Comparison of ENCODE assay signal across 28 cellular contexts in genomic region chr20:2899243-2899642, GRCh38. TPM values are rescaled to one million over a fixed set of nuclear protein-coding genes. Genes with fewer than 3 reads are reported as not detected.
DNase-seq lines count a peak whose midpoint lies in the region; ATAC-seq, FAIRE-seq and TF ChIP-seq lines count a peak whose summit lies in the region.
"Had no signal": no experiment of that assay in that cellular context is flagged by ENCODE, and none has a peak within 500 bp of the region (broad histone marks: within the 10 kb centered on the region; RNA-seq: fewer than 3 reads in every experiment).

No MANE protein-coding gene starts in this region.

- no peak overlapping the region for H3K27ac ChIP-seq in esophagus muscularis mucosa (replicated peaks in 1 of 4)
- H3K27ac ChIP-seq: colonic mucosa, SJSA1, skin epidermis had no signal

- intact Hi-C loops in esophagus muscularis mucosa (cut with DNase I) = no loop called here

- no peaks in the 10 kb centered on the region for H3K36me3 ChIP-seq in esophagus muscularis mucosa
- H3K36me3 ChIP-seq: colonic mucosa, SJSA1 had no signal

- ATAC-seq in stimulated activated naive CD8-positive, alpha-beta T cell treated with anti-CD3 and anti-CD28 coated beads, Interleukin-15, amount 100 ng/mL, for 72 hours = peak; percentile 100
- ATAC-seq: left colon had no signal

- no peak for TF ChIP-seq CTCF in esophagus muscularis mucosa (IDR thresholded peaks at IDR 0.05)

- peaks cover 36% of the 10 kb centered on the region for H3K4me1 Mint-ChIP-seq in activated naive CD8-positive, alpha-beta T cell treated with anti-CD3 and anti-CD28 coated beads for 36 hours
- peaks cover 53% of the 10 kb centered on the region for H3K4me1 Mint-ChIP-seq in stimulated activated naive CD8-positive, alpha-beta T cell treated with anti-CD3 and anti-CD28 coated beads, Interleukin-15, amount 100 ng/mL, for 72 hours

- H3K4me3 ChIP-seq in esophagus muscularis mucosa = no peak overlapping the region
- H3K4me3 ChIP-seq: colonic mucosa, SJSA1, skin epidermis had no signal

- no peak for TF ChIP-seq POLR2A in esophagus muscularis mucosa (IDR thresholded peaks at IDR 0.05; ENCODE audit: low read depth)

- peaks cover 0 to 19% (median 15%) of the 10 kb centered on the region in 4 donors for H3K4me1 ChIP-seq in esophagus muscularis mucosa
- H3K4me1 ChIP-seq: colonic mucosa, SJSA1 had no signal

- H3K27me3 ChIP-seq in esophagus muscularis mucosa = no peaks in the 10 kb centered on the region
- H3K27me3 ChIP-seq: colonic mucosa, SJSA1 had no signal

- 90% methylated on average over 3 of the region's 3 CpGs for WGBS in esophagus muscularis mucosa

- no peaks in the 10 kb centered on the region for H3K27me3 Mint-ChIP-seq in activated naive CD8-positive, alpha-beta T cell treated with anti-CD3 and anti-CD28 coated beads for 36 hours
- no peaks in the 10 kb centered on the region for H3K27me3 Mint-ChIP-seq in stimulated activated naive CD8-positive, alpha-beta T cell treated with anti-CD3 and anti-CD28 coated beads, Interleukin-15, amount 100 ng/mL, for 72 hours
- H3K27me3 Mint-ChIP-seq: CD4-positive, alpha-beta T cell had no signal

- H3K4me3 Mint-ChIP-seq in activated naive CD8-positive, alpha-beta T cell treated with anti-CD3 and anti-CD28 coated beads for 36 hours = no peak overlapping the region
- no peak overlapping the region for H3K4me3 Mint-ChIP-seq in stimulated activated naive CD8-positive, alpha-beta T cell treated with anti-CD3 and anti-CD28 coated beads, Interleukin-15, amount 100 ng/mL, for 72 hours
- H3K4me3 Mint-ChIP-seq: CD4-positive, alpha-beta T cell had no signal

- H3K27ac Mint-ChIP-seq in activated naive CD8-positive, alpha-beta T cell treated with anti-CD3 and anti-CD28 coated beads for 36 hours = peak overlapping the region; percentile 31
- no peak overlapping the region for H3K27ac Mint-ChIP-seq in stimulated activated naive CD8-positive, alpha-beta T cell treated with anti-CD3 and anti-CD28 coated beads, Interleukin-15, amount 100 ng/mL, for 72 hours

- peaks cover 31% of the 10 kb centered on the region for H3K36me3 Mint-ChIP-seq in activated naive CD8-positive, alpha-beta T cell treated with anti-CD3 and anti-CD28 coated beads for 36 hours

- TF ChIP-seq EP300 in esophagus muscularis mucosa (IDR thresholded peaks at IDR 0.05) = no peak

- FAIRE-seq in GM18507 (lab: Jason Lieb, UNC) = peak; percentile 63
- FAIRE-seq: bronchial epithelial cell, RCC 7860 had no signal

- H3K9me3 Mint-ChIP-seq in activated naive CD8-positive, alpha-beta T cell treated with anti-CD3 and anti-CD28 coated beads for 36 hours = peaks cover 7% of the 10 kb centered on the region
- H3K9me3 Mint-ChIP-seq in stimulated activated naive CD8-positive, alpha-beta T cell treated with anti-CD3 and anti-CD28 coated beads, Interleukin-15, amount 100 ng/mL, for 72 hours = peaks cover 0 to 1% of the 10 kb centered on the region in 2 donors
- H3K9me3 Mint-ChIP-seq: CD4-positive, alpha-beta T cell had no signal

- peak; percentile 36 for DNase-seq in stimulated activated CD4-positive, alpha-beta T cell treated with anti-CD3 and anti-CD28 coated beads, Interleukin-15, amount 100 ng/mL, for 24 hours
- no peak for DNase-seq in stimulated activated CD4-positive, alpha-beta T cell treated with anti-CD3 and anti-CD28 coated beads, Interleukin-2, amount 100 ng/mL, for 24 hours
- DNase-seq in GM18507 (ENCODE audit: extremely low spot score, insufficient read length, low read depth) = no peak
- DNase-seq in activated naive CD8-positive, alpha-beta T cell treated with anti-CD3 and anti-CD28 coated beads for 36 hours = peak; percentile 37
- peak in 1 of 2 donors; percentile 64 for DNase-seq in stimulated activated naive CD8-positive, alpha-beta T cell treated with anti-CD3 and anti-CD28 coated beads, Interleukin-15, amount 100 ng/mL, for 72 hours
- DNase-seq in esophagus muscularis mucosa (ENCODE audit: extremely low spot score) = no peak
- DNase-seq in putamen (ENCODE audit: low spot score) = no peak
- DNase-seq: activated CD4-positive, CD25-positive, alpha-beta regulatory T cell treated with anti-CD3 and anti-CD28 coated beads, Interleukin-2, amount 50 U/mL, for 72 hours; activated gamma-delta T cell; amygdala; CD4-positive, alpha-beta T cell; colonic mucosa; DMS153; effector memory CD4-positive, alpha-beta T cell; foreskin melanocyte; left colon; mesenchymal stem cell; NCI-H1105 treated with DMSO at 0.1 percent for 48 hours; NCI-H2029; NCI-H69; occipital lobe; stimulated activated CD4-positive, alpha-beta T cell treated with anti-CD3 and anti-CD28 coated beads, Interleukin-2, amount 100 ng/mL, for 48 hours; stimulated activated naive CD4-positive, alpha-beta T cell treated with Interleukin-2 at 50 U/mL for 16 hours; T-helper 1 cell had no signal

- H3K9me3 ChIP-seq in esophagus muscularis mucosa = peaks cover 0 to 9% (median 6%) of the 10 kb centered on the region in 4 donors
- H3K9me3 ChIP-seq: colonic mucosa, SJSA1 had no signal

RNA-seq across cellular contexts. Expression of gene PTPRA, which starts 26.0 kb away (rescaled TPM):
- 10 to 100 TPM; 40.6 to 43.0 TPM for total RNA-seq in activated naive CD8-positive, alpha-beta T cell treated with anti-CD3 and anti-CD28 coated beads for 36 hours
- total RNA-seq in esophagus muscularis mucosa = 10 to 100 TPM; 49.2 to 80.8 (median 60.4) TPM

RNA-seq across cellular contexts. Expression of gene VPS16, which starts 58.7 kb away (rescaled TPM):
- total RNA-seq in activated naive CD8-positive, alpha-beta T cell treated with anti-CD3 and anti-CD28 coated beads for 36 hours = 10 to 100 TPM; 33.5 to 34.1 TPM
- total RNA-seq in esophagus muscularis mucosa = 10 to 100 TPM; 22.0 to 37.5 (median 30.2) TPM

RNA-seq across cellular contexts. Expression of gene PCED1A, which starts 58.8 kb away (rescaled TPM):
- 10 to 100 TPM; 24.2 to 26.3 TPM for total RNA-seq in activated naive CD8-positive, alpha-beta T cell treated with anti-CD3 and anti-CD28 coated beads for 36 hours
- 10 to 100 TPM; 15.1 to 24.1 (median 22.5) TPM for total RNA-seq in esophagus muscularis mucosa

Comparison
In these comparisons a context has a peak if more than half of its experiments do, and no peak if none do; other contexts are left out.
1. DNase-seq: peak in stimulated activated CD4-positive, alpha-beta T cell treated with anti-CD3 and anti-CD28 coated beads, Interleukin-15, amount 100 ng/mL, for 24 hours (single experiment) and activated naive CD8-positive, alpha-beta T cell treated with anti-CD3 and anti-CD28 coated beads for 36 hours (single experiment); none in stimulated activated CD4-positive, alpha-beta T cell treated with anti-CD3 and anti-CD28 coated beads, Interleukin-2, amount 100 ng/mL, for 24 hours (0 of 2), GM18507 (single experiment), esophagus muscularis mucosa (single experiment) and putamen (single experiment).